23 cellular contexts compared by ENCODE assay signal in the genomic region with DNA sequence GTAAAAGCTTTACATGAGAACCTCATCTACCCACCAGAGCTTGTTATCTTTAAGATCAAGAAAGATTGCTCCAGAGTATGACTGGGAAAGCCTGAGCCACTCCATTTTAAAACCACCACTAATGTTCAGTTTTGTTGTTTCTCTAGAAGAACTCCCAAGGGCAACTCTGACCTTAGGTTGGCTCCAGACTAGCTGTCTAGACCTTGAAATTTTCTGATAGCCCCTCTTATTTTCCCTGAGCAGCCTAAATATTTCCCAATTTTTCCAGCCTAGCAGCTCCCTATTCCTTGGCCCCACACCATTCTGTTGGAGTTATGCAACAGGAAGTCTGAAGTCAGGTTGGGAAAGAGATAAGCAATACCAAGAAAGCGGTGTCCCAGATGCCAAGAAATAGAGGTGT.
DNase-seq lines count a peak whose midpoint lies in the region; ATAC-seq, FAIRE-seq and TF ChIP-seq lines count a peak whose summit lies in the region.
"Had no signal": no experiment of that assay in that cellular context is flagged by ENCODE, and none has a peak within 500 bp of the region (broad histone marks: within the 10 kb centered on the region; RNA-seq: fewer than 3 reads in every experiment).

No MANE protein-coding gene starts in this region.

- H3K9me3 ChIP-seq in endothelial cell of umbilical vein (replicated peaks; ENCODE audit: control insufficient read depth, insufficient read depth, low read length): no peaks in the 10 kb centered on the region
- no peaks in the 10 kb centered on the region for H3K9me3 ChIP-seq in suprapubic skin

- no peak overlapping the region for H3K27ac ChIP-seq in endothelial cell of umbilical vein (ENCODE audit: insufficient read depth, low read depth, low read length)
- H3K27ac ChIP-seq in suprapubic skin: no peak overlapping the region
- H3K27ac ChIP-seq: A549 had no signal

- DNase-seq in AG08395 (ENCODE audit: low spot score): peak; percentile 7
- DNase-seq in M059J (ENCODE audit: low read depth): peak; percentile 33
- peak; percentile 8 for DNase-seq in endothelial cell of umbilical vein (ENCODE audit: low read depth, low spot score)
- peak; percentile 67 for DNase-seq in iris pigment epithelial cell (ENCODE audit: low read depth)
- DNase-seq in NCI-H1048 (lab: John Stamatoyannopoulos, UW): no peak
- DNase-seq in suprapubic skin (ENCODE audit: low spot score in 2 of 2): no peak
- DNase-seq in DMS153 (lab: John Stamatoyannopoulos, UW): no peak
- DNase-seq: activated CD4-positive, alpha-beta T cell treated with anti-CD3 and anti-CD28 coated beads for 48 hours; activated naive CD8-positive, alpha-beta T cell treated with anti-CD3 and anti-CD28 coated beads, Interleukin-2, amount 10 ng/mL, durations not matched to agents 7 days and 5 days; caudate nucleus; CD4-positive, CD25-positive, alpha-beta regulatory T cell; effector CD4-positive, alpha-beta T cell; hypothalamus; kidney; naive thymus-derived CD4-positive, alpha-beta T cell; NCI-H1417 treated with DMSO at 0.1 percent for 48 hours; NCI-H524 treated with DMSO at 0.1 percent for 48 hours; posterior cingulate gyrus; stimulated activated CD8-positive, alpha-beta memory T cell treated with anti-CD3 and anti-CD28 coated beads, Interleukin-4, amount 100 ng/mL, for 48 hours; SW 1271 had no signal

- H3K36me3 ChIP-seq in endothelial cell of umbilical vein (ENCODE audit: control insufficient read depth in 2 of 2, extremely low read depth in 1 of 2, insufficient read depth in 2 of 2, low read length in 2 of 2) (no peaks in the 10 kb centered on the region), suprapubic skin (no peaks in the 10 kb centered on the region)

- H3K9me1 ChIP-seq in endothelial cell of umbilical vein (replicated peaks; ENCODE audit: control insufficient read depth, extremely low read depth, insufficient read depth, low read length): no peaks in the 10 kb centered on the region

- H3K4me3 ChIP-seq in endothelial cell of umbilical vein (replicated peaks in 1 of 3; ENCODE audit: insufficient read depth in 1 of 3, low read depth in 1 of 3, low read length in 3 of 3): no peak overlapping the region
- H3K4me3 ChIP-seq in suprapubic skin: no peak overlapping the region
- H3K4me3 ChIP-seq: A549 had no signal

- TF ChIP-seq CTCF in endothelial cell of umbilical vein (IDR thresholded peaks at IDR 0.05; ENCODE audit: extremely low read depth in 1 of 2, insufficient read depth in 1 of 2, low read depth in 1 of 2, low read length in 2 of 2) (no peak), suprapubic skin (IDR thresholded peaks at IDR 0.05) (no peak)

- no peak for TF ChIP-seq EP300 in suprapubic skin (IDR thresholded peaks at IDR 0.05)

- no peak for ATAC-seq in HG03439 (IDR thresholded peaks at IDR 0.05; ENCODE audit: unreplicated experiment)
- ATAC-seq: A549; naive thymus-derived CD4-positive, alpha-beta T cell had no signal

- FAIRE-seq in endothelial cell of umbilical vein (lab: Jason Lieb, UNC): no peak
- FAIRE-seq: A549, kidney, TTC549 had no signal

- no peaks in the 10 kb centered on the region for H3K79me2 ChIP-seq in endothelial cell of umbilical vein (ENCODE audit: control insufficient read depth, insufficient read depth, low read length)

- H3K4me2 ChIP-seq in endothelial cell of umbilical vein (ENCODE audit: insufficient read depth, low read length): no peak overlapping the region
- H3K4me2 ChIP-seq: A549 had no signal

- no peak overlapping the region for H3K9ac ChIP-seq in endothelial cell of umbilical vein (replicated peaks; ENCODE audit: extremely low read depth, insufficient read depth, low read length)

- POLR2A ChIA-PET in endothelial cell of umbilical vein (lab: Charles Lee): no interaction called here

- CTCF ChIA-PET in endothelial cell of umbilical vein (lab: Charles Lee): no interaction called here

- intact Hi-C loops in endothelial cell of umbilical vein (cut with micrococcal nuclease): no loop called here

- H3K4me1 ChIP-seq in endothelial cell of umbilical vein (ENCODE audit: control insufficient read depth, extremely low read depth, insufficient read depth, low read length) (no peaks in the 10 kb centered on the region), suprapubic skin (no peaks in the 10 kb centered on the region)
- H3K4me1 ChIP-seq: A549 had no signal

- H4K20me1 ChIP-seq in endothelial cell of umbilical vein (replicated peaks; ENCODE audit: control insufficient read depth, extremely low read depth, insufficient read depth, low read length): no peaks in the 10 kb centered on the region

- no peak for TF ChIP-seq POLR2A in endothelial cell of umbilical vein (IDR thresholded peaks at IDR 0.05; ENCODE audit: low read depth, low read length)
- TF ChIP-seq POLR2A in suprapubic skin (IDR thresholded peaks at IDR 0.05): no peak

- no TSS peak for BruUV-seq in endothelial cell of umbilical vein (replicated peaks; lab: Mats Ljungman, UMichigan)

- dilution Hi-C loops in endothelial cell of umbilical vein (cut with MboI; ENCODE audit: extremely low pct_ligation_motif_present, low sequenced_read_pairs): no loop called here

- H3K27me3 ChIP-seq in endothelial cell of umbilical vein (ENCODE audit: control insufficient read depth in 2 of 2, insufficient read depth in 2 of 2, low read length in 2 of 2): no peaks in the 10 kb centered on the region
- H3K27me3 ChIP-seq in suprapubic skin: no peaks in the 10 kb centered on the region

- no peak overlapping the region for H2AFZ ChIP-seq in endothelial cell of umbilical vein (ENCODE audit: low read depth, low read length)

- WGBS in suprapubic skin: 86% methylated on average over 1 of the region's 1 CpG

TF ChIP-seq in endothelial cell of umbilical vein, 7 proteins besides CTCF, POLR2A, EP300 and RAD21:
- TF ChIP-seq GATA2 (IDR thresholded peaks at IDR 0.05; ENCODE audit: insufficient read depth, insufficient read length, low read depth, low read length) (peak; percentile 41), JUN (IDR thresholded peaks at IDR 0.05; ENCODE audit: borderline replicate concordance, insufficient read depth, insufficient read length, low read depth) (no peak), EZH2 (IDR thresholded peaks at IDR 0.05; ENCODE audit: borderline replicate concordance, low read depth, low read length, severe bottlenecking) (no peak)
- TF ChIP-seq, protein P1, sequence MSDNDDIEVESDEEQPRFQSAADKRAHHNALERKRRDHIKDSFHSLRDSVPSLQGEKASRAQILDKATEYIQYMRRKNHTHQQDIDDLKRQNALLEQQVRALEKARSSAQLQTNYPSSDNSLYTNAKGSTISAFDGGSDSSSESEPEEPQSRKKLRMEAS (IDR thresholded peaks at IDR 0.05; ENCODE audit: insufficient read depth, insufficient read length): no peak

Comparison
In these comparisons a context has a peak if more than half of its experiments do, and no peak if none do; other contexts are left out.
1. DNase-seq: peak in AG08395 (single experiment), M059J (single experiment), endothelial cell of umbilical vein (single experiment) and iris pigment epithelial cell (single experiment); none in NCI-H1048 (single experiment), suprapubic skin (0 of 2) and DMS153 (single experiment).